17 cellular contexts compared by ENCODE assay signal in the genomic region with DNA sequence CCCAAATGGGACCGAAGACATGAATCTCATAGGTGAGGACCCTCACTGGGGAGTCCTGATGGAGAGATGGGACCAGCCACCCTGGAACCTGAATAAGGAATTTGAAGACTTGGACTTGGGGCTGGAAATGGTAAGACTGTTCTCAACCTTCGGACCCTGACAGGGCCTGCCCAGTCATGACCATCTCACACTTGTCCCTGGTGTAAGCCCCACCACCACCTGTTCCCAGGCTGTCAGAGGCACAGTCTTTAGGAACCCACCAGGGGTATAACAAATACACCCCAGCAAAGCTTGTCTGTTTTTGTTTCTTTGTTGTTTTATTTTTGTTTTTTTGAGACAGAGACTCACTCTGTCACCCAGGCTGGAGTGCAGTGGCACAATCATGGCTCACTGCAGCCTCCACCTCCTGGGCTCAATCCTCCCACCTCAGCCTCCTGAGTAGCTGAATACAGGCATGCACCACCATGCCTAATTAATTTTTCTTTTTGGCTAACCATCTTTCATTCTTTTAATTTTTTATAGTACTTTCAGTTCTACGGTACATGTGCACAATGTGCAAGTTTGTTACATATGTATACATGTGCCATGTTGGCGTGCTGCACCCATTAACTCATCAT.
DNase-seq lines count a peak whose midpoint lies in the region; ATAC-seq and TF ChIP-seq lines count a peak whose summit lies in the region.
"Had no signal": no experiment of that assay in that cellular context is flagged by ENCODE, and none has a peak within 500 bp of the region (broad histone marks: within the 10 kb centered on the region; RNA-seq: fewer than 3 reads in every experiment).

No MANE protein-coding gene starts in this region.

- no peak overlapping the region for H2BK20ac ChIP-seq in IMR-90 (ENCODE audit: low read depth, low read length)

- H2AFZ ChIP-seq in GM23338 (0 out of 2 replicates have a peak overlapping the region, but pooled peaks have one; percentile 10), IMR-90 (replicated peaks; ENCODE audit: low read length, poor library complexity) (peak overlapping the region; percentile 43), mesenchymal stem cell (ENCODE audit: low read depth, low read length) (no peak overlapping the region)

- no peak for TF ChIP-seq POLR2A in IMR-90 (IDR thresholded peaks at IDR 0.05; ENCODE audit: low read depth, low read length)

- H3K27ac ChIP-seq in GM23338 (ENCODE audit: low read depth) = no peak overlapping the region
- H3K27ac ChIP-seq in IMR-90 (ENCODE audit: insufficient read depth, low read length) = no peak overlapping the region
- H3K27ac ChIP-seq in mesenchymal stem cell (ENCODE audit: low read length, poor library complexity, severe bottlenecking) = no peak overlapping the region
- H3K27ac ChIP-seq: BLaER1 treated with 17β-estradiol and CSF1 and Interleukin-3, amounts not matched to agents 10 nM and 100 nM; C4-2B had no signal

- peak overlapping the region; percentile 78 for H2AK5ac ChIP-seq in IMR-90 (ENCODE audit: low read depth, low read length)
- H2AK5ac ChIP-seq in mesenchymal stem cell (ENCODE audit: low read length, severe bottlenecking) = no peak overlapping the region

- POLR2A ChIA-PET in IMR-90 (lab: Charles Lee; ENCODE audit: unreplicated experiment) = no interaction called here

- no peaks in the 10 kb centered on the region for H3K9me3 Mint-ChIP-seq in GM23338
- H3K9me3 Mint-ChIP-seq: CD4-positive, alpha-beta T cell; CD8-positive, alpha-beta T cell had no signal

- peaks cover 2% of the 10 kb centered on the region for H3K27me3 Mint-ChIP-seq in GM23338 (ENCODE audit: insufficient read depth, low read depth, poor library complexity)

- 100% methylated on average over 1 of the region's 4 CpGs; no CpG with 5 or more reads in 1 of the 2 experiments for WGBS in IMR-90 (ENCODE audit: extremely low coverage in 2 of 2, insufficient read length in 1 of 2), 2 experiments
- 96% methylated on average over 4 of the region's 4 CpGs for WGBS in mesenchymal stem cell

- H4K20me1 ChIP-seq in GM23338 (replicated peaks; ENCODE audit: insufficient read depth) (no peaks in the 10 kb centered on the region), IMR-90 (ENCODE audit: insufficient read depth, low read length) (no peaks in the 10 kb centered on the region)
- H4K20me1 ChIP-seq: BLaER1 treated with 17β-estradiol and CSF1 and Interleukin-3, amounts not matched to agents 10 nM and 100 nM had no signal

- no peak overlapping the region for H3K14ac ChIP-seq in IMR-90 (replicated peaks; ENCODE audit: low read depth, low read length)
- H3K14ac ChIP-seq in mesenchymal stem cell (ENCODE audit: low read length in 2 of 2) = no peak overlapping the region

- H3K79me2 ChIP-seq in GM23338 (replicated peaks; ENCODE audit: insufficient read depth) = no peaks in the 10 kb centered on the region

- no peak overlapping the region for H2AK9ac ChIP-seq in IMR-90 (replicated peaks; ENCODE audit: low read depth, low read length, poor library complexity)

- H4K91ac ChIP-seq in IMR-90 (ENCODE audit: insufficient read depth, low read depth, low read length) = no peak overlapping the region
- no peak overlapping the region for H4K91ac ChIP-seq in mesenchymal stem cell (ENCODE audit: low read length)

- H3K9me3 ChIP-seq in IMR-90 (ENCODE audit: control insufficient read depth, insufficient read depth, low read length) (no peaks in the 10 kb centered on the region), mesenchymal stem cell (ENCODE audit: control insufficient read depth, low read length) (no peaks in the 10 kb centered on the region)
- H3K9me3 ChIP-seq: BLaER1 treated with 17β-estradiol and CSF1 and Interleukin-3, amounts not matched to agents 10 nM and 100 nM; Caco-2 had no signal

- H3K23ac ChIP-seq in IMR-90 (ENCODE audit: low read depth, low read length) = no peak overlapping the region
- no peak overlapping the region for H3K23ac ChIP-seq in mesenchymal stem cell (ENCODE audit: low read length in 2 of 2)

- CTCF ChIA-PET in IMR-90 (lab: Yijun Ruan, JAX) = no interaction called here

- H3K4me1 ChIP-seq in GM23338 (ENCODE audit: insufficient read depth) = peaks cover 3% of the 10 kb centered on the region; the same call in 1 of the 2 replicates
- peaks cover 5% of the 10 kb centered on the region for H3K4me1 ChIP-seq in IMR-90 (ENCODE audit: control insufficient read depth, insufficient read depth, low read length)
- H3K4me1 ChIP-seq in mesenchymal stem cell (ENCODE audit: control insufficient read depth, insufficient read depth, low read depth, low read length) = peaks cover 3% of the 10 kb centered on the region
- H3K4me1 ChIP-seq: Caco-2 had no signal

- no peak overlapping the region for H3K27ac Mint-ChIP-seq in GM23338
- H3K27ac Mint-ChIP-seq: B cell; CD4-positive, alpha-beta T cell; CD8-positive, alpha-beta T cell had no signal

- H2BK5ac ChIP-seq in IMR-90 (ENCODE audit: low read depth, low read length, poor library complexity, severe bottlenecking) = no peak overlapping the region
- H2BK5ac ChIP-seq in mesenchymal stem cell (ENCODE audit: low read depth, low read length, poor library complexity, severe bottlenecking) = no peak overlapping the region

- H3K4me2 ChIP-seq in GM23338 (no peak overlapping the region), IMR-90 (ENCODE audit: low read depth, low read length) (no peak overlapping the region), mesenchymal stem cell (ENCODE audit: low read length, poor library complexity, severe bottlenecking) (no peak overlapping the region)
- H3K4me2 ChIP-seq: BLaER1 treated with 17β-estradiol and CSF1 and Interleukin-3, amounts not matched to agents 10 nM and 100 nM had no signal

- no peaks in the 10 kb centered on the region for H3K4me1 Mint-ChIP-seq in GM23338
- H3K4me1 Mint-ChIP-seq: B cell had no signal

- H3K36me3 ChIP-seq in GM23338 (ENCODE audit: insufficient read depth) (no peaks in the 10 kb centered on the region), IMR-90 (ENCODE audit: control insufficient read depth, insufficient read depth, low read length) (no peaks in the 10 kb centered on the region), mesenchymal stem cell (ENCODE audit: control insufficient read depth in 1 of 2, insufficient read depth in 2 of 2, low read depth in 1 of 2, low read length in 2 of 2) (no peaks in the 10 kb centered on the region)
- H3K36me3 ChIP-seq: BLaER1 treated with 17β-estradiol and CSF1 and Interleukin-3, amounts not matched to agents 10 nM and 100 nM had no signal

- H3K18ac ChIP-seq in IMR-90 (ENCODE audit: low read depth, low read length) (no peak overlapping the region; the same call in 1 of the 2 replicates), mesenchymal stem cell (ENCODE audit: low read depth in 1 of 2, low read length in 2 of 2) (no peak overlapping the region)

- H3K36me3 Mint-ChIP-seq in GM23338 (ENCODE audit: low read depth) = no peaks in the 10 kb centered on the region
- H3K36me3 Mint-ChIP-seq: CD8-positive, alpha-beta T cell had no signal

- no peak overlapping the region for H3K4me3 ChIP-seq in GM23338
- H3K4me3 ChIP-seq in IMR-90 (ENCODE audit: insufficient read depth, low read depth, low read length) = no peak overlapping the region
- H3K4me3 ChIP-seq in mesenchymal stem cell (ENCODE audit: insufficient read depth in 1 of 2, low read depth in 1 of 2, low read length in 2 of 2) = no peak overlapping the region
- H3K4me3 ChIP-seq: BLaER1 treated with 17β-estradiol and CSF1 and Interleukin-3, amounts not matched to agents 10 nM and 100 nM had no signal

- no peak overlapping the region for H4K5ac ChIP-seq in IMR-90 (ENCODE audit: low read depth, low read length)

- H2BK120ac ChIP-seq in IMR-90 (ENCODE audit: low read depth, low read length) = no peak overlapping the region; the same call in 1 of the 2 replicates
- peak overlapping the region; percentile 42 for H2BK120ac ChIP-seq in mesenchymal stem cell (ENCODE audit: low read depth, low read length)

- TF ChIP-seq RAD21 in IMR-90 (IDR thresholded peaks at IDR 0.05; ENCODE audit: low read length) = no peak

- H3K9ac ChIP-seq in IMR-90 (ENCODE audit: low read depth, low read length) (no peak overlapping the region), mesenchymal stem cell (ENCODE audit: low read length) (no peak overlapping the region)
- H3K9ac ChIP-seq: BLaER1 treated with 17β-estradiol and CSF1 and Interleukin-3, amounts not matched to agents 10 nM and 100 nM had no signal

- TF ChIP-seq CTCF in GM23338 (conservative IDR thresholded peaks at IDR 0.05; ENCODE audit: low read depth in 2 of 2) (no peak), IMR-90 (conservative IDR thresholded peaks at IDR 0.05; ENCODE audit: low read depth, low read length) (no peak)

- no peaks in the 10 kb centered on the region for H3K79me1 ChIP-seq in IMR-90 (ENCODE audit: low read depth in 1 of 2, low read length in 2 of 2)
- H3K79me1 ChIP-seq in mesenchymal stem cell (replicated peaks; ENCODE audit: low read length, poor library complexity, severe bottlenecking) = no peaks in the 10 kb centered on the region

- H3K56ac ChIP-seq in IMR-90 (ENCODE audit: extremely low read depth, insufficient read depth, low read length) = no peak overlapping the region

- no peaks in the 10 kb centered on the region for H3K9me2 ChIP-seq in GM23338 (ENCODE audit: insufficient read depth)

- H4K8ac ChIP-seq in IMR-90 (ENCODE audit: low read depth in 2 of 2, low read length in 2 of 2) (no peak overlapping the region), mesenchymal stem cell (ENCODE audit: low read length) (no peak overlapping the region)

- H3K4ac ChIP-seq in IMR-90 (ENCODE audit: low read depth, low read length) (no peak overlapping the region), mesenchymal stem cell (ENCODE audit: low read depth in 1 of 2, low read length in 2 of 2) (peak overlapping the region in 1 of 2 experiments; percentile 60)

- ATAC-seq in GM23338 (no peak), IMR-90 (ENCODE audit: low read depth) (no peak), GM21447 (IDR thresholded peaks at IDR 0.05; ENCODE audit: unreplicated experiment) (no peak)
- ATAC-seq: CD8-positive, alpha-beta T cell had no signal

- no peak overlapping the region for H3K4me3 Mint-ChIP-seq in GM23338
- H3K4me3 Mint-ChIP-seq: B cell; CD4-positive, alpha-beta T cell; CD8-positive, alpha-beta T cell had no signal

- H3F3A ChIP-seq in GM23338 (replicated peaks; ENCODE audit: low read depth) = no peaks in the 10 kb centered on the region

- intact Hi-C loops in IMR-90 (cut with micrococcal nuclease) = no loop called here

- H3K27me3 ChIP-seq in GM23338 (ENCODE audit: insufficient read depth) (no peaks in the 10 kb centered on the region), IMR-90 (ENCODE audit: control insufficient read depth, insufficient read depth, low read length) (no peaks in the 10 kb centered on the region), mesenchymal stem cell (ENCODE audit: control insufficient read depth in 1 of 2, insufficient read depth in 1 of 2, low read length in 2 of 2) (no peaks in the 10 kb centered on the region)
- H3K27me3 ChIP-seq: BLaER1 treated with 17β-estradiol and CSF1 and Interleukin-3, amounts not matched to agents 10 nM and 100 nM had no signal

- dilution Hi-C loops in IMR-90 (cut with HindIII; ENCODE audit: low sequenced_read_pairs, unreplicated experiment) = no loop called here

- peaks cover 6% of the 10 kb centered on the region for H3K9me1 ChIP-seq in IMR-90 (ENCODE audit: insufficient read depth, low read length)

- BruUV-seq in IMR-90 (replicated peaks; lab: Mats Ljungman, UMichigan) = no TSS peak

- H2BK15ac ChIP-seq in IMR-90 (ENCODE audit: low read depth, low read length) (no peak overlapping the region), mesenchymal stem cell (ENCODE audit: low read depth, poor library complexity, severe bottlenecking) (no peak overlapping the region)

- in situ Hi-C loops in IMR-90 (cut with MboI; ENCODE audit: low sequenced_read_pairs) = no loop called here

- DNase-seq in GM23338 (ENCODE audit: low spot score) = no peak
- no peak for DNase-seq in IMR-90
- DNase-seq in mesenchymal stem cell = no peak
- DNase-seq in retina = no peak
- DNase-seq: 8988T; ACHN; AML-193; Caco-2; Calu3; CD4-positive, alpha-beta T cell; CD8-positive, alpha-beta T cell; DMS79 treated with DMSO at 0.1 percent for 48 hours; GF-D8 had no signal

- H2BK12ac ChIP-seq in mesenchymal stem cell (ENCODE audit: low read length in 2 of 2) = no peak overlapping the region
